9 cellular contexts compared by ENCODE assay signal in genomic region chr5:172059661-172060100, GRCh38. TPM values are rescaled to one million over a fixed set of nuclear protein-coding genes. Genes with fewer than 3 reads are reported as not detected.
DNase-seq lines count a peak whose midpoint lies in the region; ATAC-seq, FAIRE-seq and TF ChIP-seq lines count a peak whose summit lies in the region.
"Had no signal": no experiment of that assay in that cellular context is flagged by ENCODE, and none has a peak within 500 bp of the region (broad histone marks: within the 10 kb centered on the region; RNA-seq: fewer than 3 reads in every experiment).

No MANE protein-coding gene starts in this region.

- TF ChIP-seq CTCF in AG10803 (conservative IDR thresholded peaks at IDR 0.05; ENCODE audit: low read length) = peak; percentile 64
- TF ChIP-seq CTCF in WTC11 (IDR thresholded peaks at IDR 0.05) = peak; percentile 66
- TF ChIP-seq CTCF in left lung (IDR thresholded peaks at IDR 0.05) = peak; percentile 35 to 52

- no peaks in the 10 kb centered on the region for H3K4me1 ChIP-seq in left lung

- no peak overlapping the region for H3K27ac ChIP-seq in left lung

- H3K4me3 ChIP-seq in AG10803 (ENCODE audit: low read length) (no peak overlapping the region), left lung (no peak overlapping the region)
- H3K4me3 ChIP-seq: skin epidermis had no signal

- FAIRE-seq in GM12892 (lab: Jason Lieb, UNC) = peak; percentile 74

- no peak for DNase-seq in AG10803 (ENCODE audit: low read depth)
- DNase-seq in GM12892 (ENCODE audit: insufficient read length) = no peak
- DNase-seq in WTC11 (ENCODE audit: low spot score) = no peak
- no peak for DNase-seq in left lung
- DNase-seq in activated T-helper 2 cell treated with anti-CD3 and anti-CD28 coated beads, Interferon-gamma antibody, Interleukin-2, Interleukin-4, amounts not matched to agents 10 μg/mL and 5 μg/mL and 100 μg/mL, durations not matched to agents 14 hours and 24 hours and 36 hours (ENCODE audit: low spot score) = no peak
- DNase-seq in stimulated activated CD4-positive, alpha-beta T cell treated with anti-CD3 and anti-CD28 coated beads, Interleukin-15, amount 100 ng/mL, for 24 hours = no peak
- DNase-seq in activated effector memory CD4-positive, alpha-beta T cell treated with Interleukin-2 at 50 U/mL for 16 hours = no peak

- POLR2A ChIA-PET in WTC11 (lab: Charles Lee) = interaction anchor here (0.6 to 1.3 kb wide), 4 partner anchors 10 to 129 kb away, joined by 4 to 7 read pairs (median 4); no protein-coding TSS in a partner anchor

- H3K27me3 ChIP-seq in left lung = no peaks in the 10 kb centered on the region

- H3K27ac Mint-ChIP-seq in WTC11 = no peak overlapping the region
- H3K27ac Mint-ChIP-seq in activated T-helper 2 cell treated with anti-CD3 and anti-CD28 coated beads, Interferon-gamma antibody, Interleukin-2, Interleukin-4, amounts not matched to agents 10 μg/mL and 5 μg/mL and 100 μg/mL, durations not matched to agents 14 hours and 24 hours and 36 hours = no peak overlapping the region

- H3K9me3 ChIP-seq in left lung = no peaks in the 10 kb centered on the region

- 0 out of 2 replicates have a peak, but pooled peaks cover 3% of the 10 kb centered on the region for H3K9me3 Mint-ChIP-seq in WTC11
- no peaks in the 10 kb centered on the region for H3K9me3 Mint-ChIP-seq in activated T-helper 2 cell treated with anti-CD3 and anti-CD28 coated beads, Interferon-gamma antibody, Interleukin-2, Interleukin-4, amounts not matched to agents 10 μg/mL and 5 μg/mL and 100 μg/mL, durations not matched to agents 14 hours and 24 hours and 36 hours

- H3K4me3 Mint-ChIP-seq in WTC11 = no peak overlapping the region
- no peak overlapping the region for H3K4me3 Mint-ChIP-seq in activated T-helper 2 cell treated with anti-CD3 and anti-CD28 coated beads, Interferon-gamma antibody, Interleukin-2, Interleukin-4, amounts not matched to agents 10 μg/mL and 5 μg/mL and 100 μg/mL, durations not matched to agents 14 hours and 24 hours and 36 hours (ENCODE audit: low read depth)

- CTCF ChIA-PET in WTC11 (lab: Charles Lee) = interaction anchor here (0.6 to 2.7 kb wide), 58 partner anchors 11 to 1993 kb away, joined by 3 to 53 read pairs (median 4); partner anchors contain the start of genes FBXW11, FGF18 and STK10

- H3K4me1 Mint-ChIP-seq in WTC11 = 0 out of 2 replicates have a peak, but pooled peaks cover 2% of the 10 kb centered on the region
- no peaks in the 10 kb centered on the region for H3K4me1 Mint-ChIP-seq in activated T-helper 2 cell treated with anti-CD3 and anti-CD28 coated beads, Interferon-gamma antibody, Interleukin-2, Interleukin-4, amounts not matched to agents 10 μg/mL and 5 μg/mL and 100 μg/mL, durations not matched to agents 14 hours and 24 hours and 36 hours (ENCODE audit: low read depth)

- intact Hi-C loops in left lung (cut with DNase I) = no loop called here
- intact Hi-C loops in activated T-helper 2 cell treated with anti-CD3 and anti-CD28 coated beads, Interferon-gamma antibody, Interleukin-2, Interleukin-4, amounts not matched to agents 10 μg/mL and 5 μg/mL and 100 μg/mL, durations not matched to agents 14 hours and 24 hours and 36 hours (cut with micrococcal nuclease) = no loop called here

- ATAC-seq in WTC11 (peak; percentile 68), left lung (peak; percentile 39), GM18858 (IDR thresholded peaks at IDR 0.05; ENCODE audit: unreplicated experiment) (no peak)

- H3K36me3 Mint-ChIP-seq in WTC11 = peaks cover 11% of the 10 kb centered on the region
- peaks cover 80% of the 10 kb centered on the region for H3K36me3 Mint-ChIP-seq in activated T-helper 2 cell treated with anti-CD3 and anti-CD28 coated beads, Interferon-gamma antibody, Interleukin-2, Interleukin-4, amounts not matched to agents 10 μg/mL and 5 μg/mL and 100 μg/mL, durations not matched to agents 14 hours and 24 hours and 36 hours (ENCODE audit: low read depth)

- no peaks in the 10 kb centered on the region for H3K27me3 Mint-ChIP-seq in WTC11 (ENCODE audit: low read depth)
- no peaks in the 10 kb centered on the region for H3K27me3 Mint-ChIP-seq in activated T-helper 2 cell treated with anti-CD3 and anti-CD28 coated beads, Interferon-gamma antibody, Interleukin-2, Interleukin-4, amounts not matched to agents 10 μg/mL and 5 μg/mL and 100 μg/mL, durations not matched to agents 14 hours and 24 hours and 36 hours (ENCODE audit: low read depth)

- peaks cover 0 to 99% of the 10 kb centered on the region in 2 donors for H3K36me3 ChIP-seq in left lung

- TF ChIP-seq POLR2A in GM12892 (IDR thresholded peaks at IDR 0.05; ENCODE audit: low read depth, low read length) = no peak

TF ChIP-seq in WTC11, 78 proteins besides CTCF, POLR2A, EP300 and RAD21 (continues in another document):
- TF ChIP-seq NR2C2 (CRISPR knock-in tag; IDR thresholded peaks at IDR 0.05) (no peak), USF2 (CRISPR knock-in tag; IDR thresholded peaks at IDR 0.05) (no peak), FOXP1 (CRISPR knock-in tag; IDR thresholded peaks at IDR 0.05; ENCODE audit: borderline replicate concordance) (no peak), ZNF396 (CRISPR knock-in tag; IDR thresholded peaks at IDR 0.05; ENCODE audit: borderline replicate concordance) (no peak), CREM (CRISPR knock-in tag; IDR thresholded peaks at IDR 0.05) (no peak), CREB1 (CRISPR knock-in tag; IDR thresholded peaks at IDR 0.05) (no peak), ZNF263 (CRISPR knock-in tag; IDR thresholded peaks at IDR 0.05; ENCODE audit: low read depth) (no peak), NR1H2 (CRISPR knock-in tag; IDR thresholded peaks at IDR 0.05) (no peak), ZNF423 (CRISPR knock-in tag; IDR thresholded peaks at IDR 0.05) (no peak), ZNF416 (CRISPR knock-in tag; IDR thresholded peaks at IDR 0.05) (no peak), GRHL2 (CRISPR knock-in tag; IDR thresholded peaks at IDR 0.05; ENCODE audit: insufficient replicate concordance, severe bottlenecking) (no peak), ZNF425 (CRISPR knock-in tag; conservative IDR thresholded peaks at IDR 0.05) (no peak; the same call in 1 of the 2 replicates), SMAD3 (CRISPR knock-in tag; IDR thresholded peaks at IDR 0.05; ENCODE audit: borderline replicate concordance) (no peak)
- TF ChIP-seq, protein P1, sequence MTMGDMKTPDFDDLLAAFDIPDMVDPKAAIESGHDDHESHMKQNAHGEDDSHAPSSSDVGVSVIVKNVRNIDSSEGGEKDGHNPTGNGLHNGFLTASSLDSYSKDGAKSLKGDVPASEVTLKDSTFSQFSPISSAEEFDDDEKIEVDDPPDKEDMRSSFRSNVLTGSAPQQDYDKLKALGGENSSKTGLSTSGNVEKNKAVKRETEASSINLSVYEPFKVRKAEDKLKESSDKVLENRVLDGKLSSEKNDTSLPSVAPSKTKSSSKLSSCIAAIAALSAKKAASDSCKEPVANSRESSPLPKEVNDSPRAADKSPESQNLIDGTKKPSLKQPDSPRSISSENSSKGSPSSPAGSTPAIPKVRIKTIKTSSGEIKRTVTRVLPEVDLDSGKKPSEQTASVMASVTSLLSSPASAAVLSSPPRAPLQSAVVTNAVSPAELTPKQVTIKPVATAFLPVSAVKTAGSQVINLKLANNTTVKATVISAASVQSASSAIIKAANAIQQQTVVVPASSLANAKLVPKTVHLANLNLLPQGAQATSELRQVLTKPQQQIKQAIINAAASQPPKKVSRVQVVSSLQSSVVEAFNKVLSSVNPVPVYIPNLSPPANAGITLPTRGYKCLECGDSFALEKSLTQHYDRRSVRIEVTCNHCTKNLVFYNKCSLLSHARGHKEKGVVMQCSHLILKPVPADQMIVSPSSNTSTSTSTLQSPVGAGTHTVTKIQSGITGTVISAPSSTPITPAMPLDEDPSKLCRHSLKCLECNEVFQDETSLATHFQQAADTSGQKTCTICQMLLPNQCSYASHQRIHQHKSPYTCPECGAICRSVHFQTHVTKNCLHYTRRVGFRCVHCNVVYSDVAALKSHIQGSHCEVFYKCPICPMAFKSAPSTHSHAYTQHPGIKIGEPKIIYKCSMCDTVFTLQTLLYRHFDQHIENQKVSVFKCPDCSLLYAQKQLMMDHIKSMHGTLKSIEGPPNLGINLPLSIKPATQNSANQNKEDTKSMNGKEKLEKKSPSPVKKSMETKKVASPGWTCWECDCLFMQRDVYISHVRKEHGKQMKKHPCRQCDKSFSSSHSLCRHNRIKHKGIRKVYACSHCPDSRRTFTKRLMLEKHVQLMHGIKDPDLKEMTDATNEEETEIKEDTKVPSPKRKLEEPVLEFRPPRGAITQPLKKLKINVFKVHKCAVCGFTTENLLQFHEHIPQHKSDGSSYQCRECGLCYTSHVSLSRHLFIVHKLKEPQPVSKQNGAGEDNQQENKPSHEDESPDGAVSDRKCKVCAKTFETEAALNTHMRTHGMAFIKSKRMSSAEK (CRISPR knock-in tag; IDR thresholded peaks at IDR 0.05; ENCODE audit: borderline replicate concordance) = no peak

RNA-seq across cellular contexts. Expression of gene FBXW11, which starts 53.2 kb away (rescaled TPM):
- 24.9 TPM for polyA plus RNA-seq in GM12892 (2012; ENCODE audit: missing spikeins)
- total RNA-seq in WTC11 (2021) = 48.4 to 52.2 TPM (median 51.2 TPM) in 3 replicates
- total RNA-seq in left lung = 10 to 100 TPM; 47.6 to 56.8 TPM
- 47.3 and 51.4 TPM in 2 replicates for total RNA-seq in activated T-helper 2 cell treated with anti-CD3 and anti-CD28 coated beads, Interferon-gamma antibody, Interleukin-2, Interleukin-4, amounts not matched to agents 10 μg/mL and 5 μg/mL and 100 μg/mL, durations not matched to agents 14 hours and 24 hours and 36 hours
